ENCODE assay signal across 13 cellular contexts in genomic region chr10:11440250-11441150, GRCh38.
DNase-seq lines count a peak whose midpoint lies in the region; ATAC-seq lines count a peak whose summit lies in the region.
"Had no signal": no experiment of that assay in that cellular context is flagged by ENCODE, and none has a peak within 500 bp of the region (broad histone marks: within the 10 kb centered on the region; RNA-seq: fewer than 3 reads in every experiment).

No MANE protein-coding gene starts in this region.

- H3K36me3 Mint-ChIP-seq in activated naive CD4-positive, alpha-beta T cell treated with anti-CD3 and anti-CD28 coated beads for 36 hours (ENCODE audit: low read depth), result no peaks in the 10 kb centered on the region
- H3K36me3 Mint-ChIP-seq in activated naive CD4-positive, alpha-beta T cell treated with anti-CD3 and anti-CD28 coated beads, Interleukin-2, amount 50 U/mL, for 72 hours, result no peaks in the 10 kb centered on the region
- H3K36me3 Mint-ChIP-seq in stimulated activated effector memory CD8-positive, alpha-beta T cell treated with anti-CD3 and anti-CD28 coated beads, Interleukin-12 subunit alpha, Interleukin-12 subunit beta, amount 100 ng/mL, for 72 hours, result no peaks in the 10 kb centered on the region

- H3K27me3 Mint-ChIP-seq in activated naive CD4-positive, alpha-beta T cell treated with anti-CD3 and anti-CD28 coated beads for 36 hours (ENCODE audit: low read depth), result no peaks in the 10 kb centered on the region

- ATAC-seq in HG03159 (IDR thresholded peaks at IDR 0.05; ENCODE audit: unreplicated experiment) (peak; percentile 47), HG03521 (IDR thresholded peaks at IDR 0.05; ENCODE audit: unreplicated experiment) (no peak), HG03469 (IDR thresholded peaks at IDR 0.05; ENCODE audit: unreplicated experiment) (no peak)
- peak; percentile 81 to 92 for ATAC-seq in activated naive CD4-positive, alpha-beta T cell treated with anti-CD3 and anti-CD28 coated beads, Interleukin-2, amount 50 U/mL, for 72 hours
- peak; percentile 79 for ATAC-seq in stimulated activated effector memory CD8-positive, alpha-beta T cell treated with anti-CD3 and anti-CD28 coated beads, Interleukin-12 subunit alpha, Interleukin-12 subunit beta, amount 100 ng/mL, for 72 hours
- ATAC-seq: left lung had no signal

- peaks cover 22% of the 10 kb centered on the region for H3K4me1 Mint-ChIP-seq in activated naive CD4-positive, alpha-beta T cell treated with anti-CD3 and anti-CD28 coated beads for 36 hours (ENCODE audit: low read depth)
- peaks cover 20% of the 10 kb centered on the region for H3K4me1 Mint-ChIP-seq in stimulated activated effector memory CD8-positive, alpha-beta T cell treated with anti-CD3 and anti-CD28 coated beads, Interleukin-12 subunit alpha, Interleukin-12 subunit beta, amount 100 ng/mL, for 72 hours

- peak; percentile 74 for DNase-seq in activated naive CD4-positive, alpha-beta T cell treated with anti-CD3 and anti-CD28 coated beads for 36 hours
- no peak for DNase-seq in activated naive CD4-positive, alpha-beta T cell treated with anti-CD3 and anti-CD28 coated beads, Interleukin-2, amount 50 U/mL, for 16 hours
- DNase-seq in activated naive CD4-positive, alpha-beta T cell treated with anti-CD3 and anti-CD28 coated beads, Interleukin-2, amount 50 U/mL, for 72 hours (ENCODE audit: low spot score in 2 of 2), result peak in 1 of 2 donors; percentile 83
- peak in 1 of 2 donors; percentile 71 for DNase-seq in stimulated activated effector memory CD8-positive, alpha-beta T cell treated with anti-CD3 and anti-CD28 coated beads, Interleukin-12 subunit alpha, Interleukin-12 subunit beta, amount 100 ng/mL, for 72 hours (ENCODE audit: low spot score in 2 of 2)
- no peak for DNase-seq in NCI-H2107 treated with DMSO at 0.1 percent for 48 hours (lab: John Stamatoyannopoulos, UW; ENCODE audit: unreplicated experiment)
- DNase-seq: amniotic stem cell, esophagus squamous epithelium, left lung, NCI-H2171 treated with DMSO at 0.1 percent for 48 hours, SK-N-SH had no signal

- no peaks in the 10 kb centered on the region for H3K9me3 Mint-ChIP-seq in activated naive CD4-positive, alpha-beta T cell treated with anti-CD3 and anti-CD28 coated beads for 36 hours
- no peaks in the 10 kb centered on the region for H3K9me3 Mint-ChIP-seq in activated naive CD4-positive, alpha-beta T cell treated with anti-CD3 and anti-CD28 coated beads, Interleukin-2, amount 50 U/mL, for 72 hours
- H3K9me3 Mint-ChIP-seq in stimulated activated effector memory CD8-positive, alpha-beta T cell treated with anti-CD3 and anti-CD28 coated beads, Interleukin-12 subunit alpha, Interleukin-12 subunit beta, amount 100 ng/mL, for 72 hours, result no peaks in the 10 kb centered on the region

- CTCF ChIA-PET in activated naive CD4-positive, alpha-beta T cell treated with anti-CD3 and anti-CD28 coated beads for 36 hours (lab: Charles Lee), result interaction anchor here (0.6 kb wide), 1 partner anchor 343 kb away, joined by 3 read pairs; no protein-coding TSS in a partner anchor

- H3K4me3 Mint-ChIP-seq in activated naive CD4-positive, alpha-beta T cell treated with anti-CD3 and anti-CD28 coated beads for 36 hours, result peak overlapping the region; percentile 27
- H3K4me3 Mint-ChIP-seq in stimulated activated effector memory CD8-positive, alpha-beta T cell treated with anti-CD3 and anti-CD28 coated beads, Interleukin-12 subunit alpha, Interleukin-12 subunit beta, amount 100 ng/mL, for 72 hours, result peak overlapping the region; percentile 40

- H3K27ac Mint-ChIP-seq in activated naive CD4-positive, alpha-beta T cell treated with anti-CD3 and anti-CD28 coated beads for 36 hours, result peak overlapping the region; percentile 71
- peak overlapping the region; percentile 61 to 88 for H3K27ac Mint-ChIP-seq in activated naive CD4-positive, alpha-beta T cell treated with anti-CD3 and anti-CD28 coated beads, Interleukin-2, amount 50 U/mL, for 72 hours
- H3K27ac Mint-ChIP-seq in stimulated activated effector memory CD8-positive, alpha-beta T cell treated with anti-CD3 and anti-CD28 coated beads, Interleukin-12 subunit alpha, Interleukin-12 subunit beta, amount 100 ng/mL, for 72 hours, result peak overlapping the region; percentile 57

- intact Hi-C loops in activated naive CD4-positive, alpha-beta T cell treated with anti-CD3 and anti-CD28 coated beads for 36 hours (cut with micrococcal nuclease), result no loop called here

Comparison
In these comparisons a context has a peak if more than half of its experiments do, and no peak if none do; other contexts are left out.
1. ATAC-seq: peak in HG03159 (single experiment), activated naive CD4-positive, alpha-beta T cell treated with anti-CD3 and anti-CD28 coated beads, Interleukin-2, amount 50 U/mL, for 72 hours (2 of 2) and stimulated activated effector memory CD8-positive, alpha-beta T cell treated with anti-CD3 and anti-CD28 coated beads, Interleukin-12 subunit alpha, Interleukin-12 subunit beta, amount 100 ng/mL, for 72 hours (single experiment); none in HG03521 (single experiment) and HG03469 (single experiment).
2. Peak in every context shown above with its lines, with median percentiles within 50 percentile points of each other: H3K27ac Mint-ChIP-seq.